Comparison of ENCODE assay signal across 10 cellular contexts in genomic region chr15:91947370-91947769, GRCh38.
A peak's percentile ranks its signal among the peaks of the same experiment; 100 is the strongest.
DNase-seq lines count a peak whose midpoint lies in the region; TF ChIP-seq lines count a peak whose summit lies in the region.
"Had no signal": no experiment of that assay in that cellular context is flagged by ENCODE, and none has a peak within 500 bp of the region (broad histone marks: within the 10 kb centered on the region; RNA-seq: fewer than 3 reads in every experiment).

No MANE protein-coding gene starts in this region.

- peak overlapping the region; percentile 71 for H3K9ac ChIP-seq in HUES64 (ENCODE audit: low read depth, low read length)
- H3K9ac ChIP-seq in skeletal muscle tissue (ENCODE audit: low read depth in 1 of 3, low read length in 3 of 3), result no peak overlapping the region

- peak overlapping the region; percentile 82 for H3K27ac ChIP-seq in HUES64 (ENCODE audit: low read depth, low read length)
- H3K27ac ChIP-seq in esophagus squamous epithelium, result peak overlapping the region; percentile 73 to 91 (median 84)
- peak overlapping the region; percentile 45 for H3K27ac ChIP-seq in skeletal muscle tissue (ENCODE audit: low read depth, low read length)
- peak overlapping the region in 2 of 4 donors; percentile 12 to 32 for H3K27ac ChIP-seq in Peyer's patch

- TF ChIP-seq POLR2A in esophagus squamous epithelium (IDR thresholded peaks at IDR 0.05), result no peak
- TF ChIP-seq POLR2A in Peyer's patch (IDR thresholded peaks at IDR 0.05), result no peak

- TF ChIP-seq CTCF in esophagus squamous epithelium (IDR thresholded peaks at IDR 0.05), result no peak
- no peak for TF ChIP-seq CTCF in Peyer's patch (IDR thresholded peaks at IDR 0.05)

- H3K9me3 ChIP-seq in HUES64 (ENCODE audit: insufficient read depth, low read depth, low read length), result no peaks in the 10 kb centered on the region
- H3K9me3 ChIP-seq in esophagus squamous epithelium, result no peaks in the 10 kb centered on the region
- no peaks in the 10 kb centered on the region for H3K9me3 ChIP-seq in skeletal muscle tissue (ENCODE audit: control insufficient read depth in 3 of 3, low read length in 3 of 3)
- H3K9me3 ChIP-seq in Peyer's patch, result no peaks in the 10 kb centered on the region
- H3K9me3 ChIP-seq: thoracic aorta had no signal

- no peaks in the 10 kb centered on the region for H3K27me3 ChIP-seq in HUES64 (ENCODE audit: insufficient read depth, low read length)
- H3K27me3 ChIP-seq in esophagus squamous epithelium, result no peaks in the 10 kb centered on the region
- H3K27me3 ChIP-seq in skeletal muscle tissue (ENCODE audit: control insufficient read depth in 3 of 3, insufficient read depth in 3 of 3, low read length in 3 of 3), result no peaks in the 10 kb centered on the region
- H3K27me3 ChIP-seq in Peyer's patch, result no peaks in the 10 kb centered on the region

- intact Hi-C loops in esophagus squamous epithelium (cut with DNase I), result no loop called here

- no peaks in the 10 kb centered on the region for H3K36me3 ChIP-seq in HUES64 (ENCODE audit: insufficient read depth, low read length)
- no peaks in the 10 kb centered on the region for H3K36me3 ChIP-seq in esophagus squamous epithelium
- H3K36me3 ChIP-seq in skeletal muscle tissue (ENCODE audit: control insufficient read depth in 3 of 3, insufficient read depth in 3 of 3, low read length in 3 of 3), result no peaks in the 10 kb centered on the region
- no peaks in the 10 kb centered on the region for H3K36me3 ChIP-seq in Peyer's patch
- H3K36me3 ChIP-seq: thoracic aorta had no signal

- H3K4me3 ChIP-seq in HUES64 (ENCODE audit: low read length), result no peak overlapping the region
- H3K4me3 ChIP-seq in esophagus squamous epithelium, result peak overlapping the region in 1 of 4 donors; percentile 35
- H3K4me3 ChIP-seq in skeletal muscle tissue (ENCODE audit: low read length in 3 of 3), result no peak overlapping the region
- H3K4me3 ChIP-seq in Peyer's patch, result no peak overlapping the region
- H3K4me3 ChIP-seq: thoracic aorta had no signal

- WGBS in HUES64, result 86% methylated on average over 9 of the region's 9 CpGs
- 36 to 39% methylated on average over 8 to 9 of the region's 9 CpGs for WGBS in esophagus squamous epithelium, 2 donors

- peak; percentile 83 for DNase-seq in SKM-1 (lab: John Stamatoyannopoulos, UW; ENCODE audit: unreplicated experiment)
- DNase-seq in esophagus squamous epithelium (lab: John Stamatoyannopoulos, UW), result no peak
- DNase-seq in NCI-H2029 (lab: John Stamatoyannopoulos, UW), result no peak
- DNase-seq in Peyer's patch, result no peak
- DNase-seq in activated CD4-positive, alpha-beta T cell treated with anti-CD3 and anti-CD28 coated beads, Interleukin-2, amount 50 U/mL, for 4 hours, result no peak
- DNase-seq: NCI-H510A, posterior cingulate gyrus had no signal

- H3K4me1 ChIP-seq in HUES64 (ENCODE audit: insufficient read depth, low read length) (peaks cover 36% of the 10 kb centered on the region), esophagus squamous epithelium (peaks cover 65 to 99% (median 82%) of the 10 kb centered on the region in 3 donors), skeletal muscle tissue (ENCODE audit: control insufficient read depth in 3 of 3, insufficient read depth in 3 of 3, low read length in 3 of 3) (peaks cover 47 to 48% (median 47%) of the 10 kb centered on the region in 3 donors), Peyer's patch (peaks cover 0 to 36% (median 5%) of the 10 kb centered on the region in 4 donors)
